ENCODE assay signal across 8 cellular contexts in the genomic region with DNA sequence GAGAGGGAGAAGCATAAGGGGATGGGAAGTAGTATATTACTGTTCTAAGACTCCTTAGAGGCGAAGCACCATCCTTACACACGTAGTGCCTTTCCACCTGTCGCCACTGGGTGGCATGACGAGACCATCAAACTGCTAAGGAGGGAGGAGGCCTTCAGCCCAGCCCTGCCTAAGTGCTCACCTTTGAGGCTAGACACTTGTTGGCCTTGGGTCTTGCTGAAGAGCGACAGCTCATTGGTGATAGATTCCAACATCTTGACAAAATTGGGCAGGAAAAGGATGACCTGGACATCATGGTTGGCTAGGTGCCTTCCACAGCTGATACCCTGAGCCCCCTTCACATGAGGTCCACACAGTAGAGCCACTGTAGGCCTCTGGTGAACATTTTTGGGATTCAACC. TPM values are rescaled to one million over a fixed set of nuclear protein-coding genes. Genes with fewer than 3 reads are reported as not detected.
DNase-seq lines count a peak whose midpoint lies in the region; ATAC-seq and TF ChIP-seq lines count a peak whose summit lies in the region.

No MANE protein-coding gene starts in this region.

- H3K9me3 ChIP-seq in gastroesophageal sphincter (no peaks in the 10 kb centered on the region), uterus (no peaks in the 10 kb centered on the region)

- TF ChIP-seq POLR2A in gastroesophageal sphincter (IDR thresholded peaks at IDR 0.05) (no peak), uterus (IDR thresholded peaks at IDR 0.05) (no peak)

- ATAC-seq in HG03442 (IDR thresholded peaks at IDR 0.05; ENCODE audit: unreplicated experiment) (peak; percentile 55), gastroesophageal sphincter (peak; percentile 63), HG02938 (IDR thresholded peaks at IDR 0.05; ENCODE audit: unreplicated experiment) (no peak)

- H3K27ac ChIP-seq in gastroesophageal sphincter (no peak overlapping the region), uterus (no peak overlapping the region)

- DNase-seq in EL (peak; percentile 67), SHP77 treated with DMSO at 0.1 percent for 48 hours (lab: John Stamatoyannopoulos, UW) (peak; percentile 33), posterior cingulate gyrus (peak in 9 of 10 donors; percentile 59 to 95 (median 73)), uterus (peak in 1 of 2 donors; percentile 61)
- peak; percentile 56 for DNase-seq in activated effector memory CD4-positive, alpha-beta T cell treated with Interleukin-2 at 50 U/mL for 16 hours

- intact Hi-C loops in posterior cingulate gyrus (cut with DNase I) (loop anchor here (1.0 to 10.0 kb wide), 2 partner anchors 133 to 320 kb away; a partner anchor contains a TSS), uterus (cut with DNase I; ENCODE audit: low total_unique reads) (no loop called here)

- H3K27me3 ChIP-seq in gastroesophageal sphincter (no peaks in the 10 kb centered on the region), uterus (no peaks in the 10 kb centered on the region)

- no peaks in the 10 kb centered on the region for H3K4me1 ChIP-seq in gastroesophageal sphincter
- no peaks in the 10 kb centered on the region for H3K4me1 ChIP-seq in uterus

- TF ChIP-seq CTCF in gastroesophageal sphincter (IDR thresholded peaks at IDR 0.05) (peak; percentile 57 to 87 (median 85)), uterus (IDR thresholded peaks at IDR 0.05) (peak; percentile 75 to 89 (median 77))

- WGBS in gastroesophageal sphincter (ENCODE audit: low coverage in 1 of 2), 2 donors: 0 to 20% methylated on average over 1 to 2 of the region's 5 CpGs

- no peak overlapping the region for H3K4me3 ChIP-seq in gastroesophageal sphincter
- H3K4me3 ChIP-seq in uterus: no peak overlapping the region

- no peak for TF ChIP-seq EP300 in gastroesophageal sphincter (IDR thresholded peaks at IDR 0.05)

- H3K36me3 ChIP-seq in gastroesophageal sphincter (peaks cover 0 to 100% of the 10 kb centered on the region in 2 donors), uterus (no peaks in the 10 kb centered on the region)

RNA-seq across cellular contexts. Expression of a gene that starts 19.6 kb away (rescaled TPM):
- total RNA-seq in gastroesophageal sphincter: 100 to 1,000 TPM in 1 of 4 donors, 10 to 100 TPM in 3; 62.8 to 108 (median 82.5) TPM
- 10 to 100 TPM; 33.0 to 90.4 (median 84.2) TPM for total RNA-seq in uterus
